19 cellular contexts compared by ENCODE assay signal in the genomic region with DNA sequence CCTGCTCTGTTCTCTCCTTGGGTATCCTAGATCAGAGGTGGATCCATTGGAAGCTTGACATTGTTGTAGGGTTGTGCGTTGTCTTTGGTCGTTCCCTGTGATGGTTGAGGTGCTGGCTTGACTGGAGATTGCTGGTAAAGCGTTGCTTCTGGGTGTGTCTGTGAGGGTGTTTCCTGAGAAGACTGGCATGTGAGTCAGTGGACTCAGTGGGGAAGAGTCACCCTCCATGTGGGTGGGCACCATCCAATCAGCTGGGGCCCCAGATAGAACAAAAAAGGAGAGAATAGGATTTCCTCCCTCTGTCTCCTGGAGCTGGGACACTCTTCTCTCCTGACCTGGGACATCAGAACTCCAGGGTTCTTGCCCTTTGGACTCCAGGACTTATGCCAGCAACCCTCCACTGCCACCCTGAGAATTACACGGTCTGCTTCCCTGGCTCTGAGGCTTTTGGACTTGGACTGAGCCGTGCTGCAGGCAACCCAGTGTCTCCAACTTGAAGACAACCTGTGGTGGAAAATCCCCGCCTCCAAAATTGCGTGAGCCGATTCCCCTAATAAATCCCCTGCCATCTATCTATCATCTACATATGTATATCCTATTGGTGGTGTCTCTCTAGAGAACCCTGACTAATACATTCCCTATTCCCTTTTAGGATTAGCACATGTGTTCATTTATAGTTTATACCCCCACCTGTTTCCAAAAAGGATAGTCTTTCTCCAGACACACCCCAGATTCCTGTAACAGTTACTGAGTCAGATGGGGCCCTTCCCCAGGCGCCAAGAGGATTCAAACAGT. TPM values are rescaled to one million over a fixed set of nuclear protein-coding genes. Genes with fewer than 3 reads are reported as not detected.
DNase-seq lines count a peak whose midpoint lies in the region; TF ChIP-seq lines count a peak whose summit lies in the region.
"Had no signal": no experiment of that assay in that cellular context is flagged by ENCODE, and none has a peak within 500 bp of the region (broad histone marks: within the 10 kb centered on the region; RNA-seq: fewer than 3 reads in every experiment).

No MANE protein-coding gene starts in this region.

- H3K23ac ChIP-seq in neuronal stem cell (ENCODE audit: low read depth, low read length, poor library complexity) = no peak overlapping the region

- H2BK15ac ChIP-seq in neuronal stem cell (ENCODE audit: low read length) = no peak overlapping the region

- no peaks in the 10 kb centered on the region for H3K79me1 ChIP-seq in neuronal stem cell (ENCODE audit: low read depth, low read length)

- DNase-seq in stimulated activated CD4-positive, alpha-beta T cell treated with anti-CD3 and anti-CD28 coated beads, Interleukin-15, amount 100 ng/mL, for 24 hours = peak; percentile 4
- DNase-seq in stimulated activated CD4-positive, alpha-beta T cell treated with anti-CD3 and anti-CD28 coated beads, Interleukin-2, amount 100 ng/mL, for 48 hours = no peak
- peak; percentile 14 for DNase-seq in islet precursor cell
- DNase-seq in neuronal stem cell (ENCODE audit: low spot score) = no peak
- DNase-seq in transverse colon = peak; percentile 51
- no peak for DNase-seq in caudate nucleus (lab: John Stamatoyannopoulos, UW)
- no peak for DNase-seq in DMS53 treated with DMSO at 0.1 percent for 48 hours (lab: John Stamatoyannopoulos, UW; ENCODE audit: unreplicated experiment)
- DNase-seq in glomerular visceral epithelial cell (ENCODE audit: extremely low spot score) = no peak
- DNase-seq: CD4-positive, alpha-beta memory T cell; EL; NCI-H1105; NCI-H1694; NCI-H2081 treated with DMSO at 0.1 percent for 48 hours; NK-92 treated with Interleukin-12 subunit alpha and Interleukin-12 subunit beta, amount 100 ng/mL, for 24 hours; SIG-M5 had no signal

- H3K4me1 ChIP-seq in neuronal stem cell (ENCODE audit: control insufficient read depth in 2 of 2, insufficient read depth in 1 of 2, low read depth in 1 of 2, low read length in 2 of 2) = no peaks in the 10 kb centered on the region
- H3K4me1 ChIP-seq in transverse colon = peaks cover 0 to 3% (median 0%) of the 10 kb centered on the region in 4 donors

- H3K27me3 ChIP-seq in neuronal stem cell (ENCODE audit: control insufficient read depth in 3 of 3, insufficient read depth in 3 of 3, low read depth in 1 of 3, low read length in 3 of 3) (peaks cover 0 to 14% (median 2%) of the 10 kb centered on the region in 3 experiments), transverse colon (no peaks in the 10 kb centered on the region)

- no peak overlapping the region for H4K91ac ChIP-seq in neuronal stem cell (ENCODE audit: low read depth, low read length, poor library complexity)

- H2AFZ ChIP-seq in neuronal stem cell (ENCODE audit: low read length) = no peak overlapping the region
- H2AFZ ChIP-seq: GM23338 had no signal

- H3K36me3 ChIP-seq in neuronal stem cell (replicated peaks in 1 of 2; ENCODE audit: control insufficient read depth in 2 of 2, insufficient read depth in 2 of 2, low read length in 2 of 2) (no peaks in the 10 kb centered on the region), transverse colon (no peaks in the 10 kb centered on the region)

- TF ChIP-seq POLR2A in transverse colon (IDR thresholded peaks at IDR 0.05) = no peak

- H3K18ac ChIP-seq in neuronal stem cell (ENCODE audit: low read length) = peak overlapping the region; percentile 63

- H3K4me2 ChIP-seq in neuronal stem cell (ENCODE audit: insufficient read depth, low read length, poor library complexity, severe bottlenecking) = peak overlapping the region; percentile 3
- H3K4me2 ChIP-seq: GM23338 had no signal

- H3K27ac ChIP-seq in neuronal stem cell (replicated peaks; ENCODE audit: low read length) (no peak overlapping the region), transverse colon (no peak overlapping the region), caudate nucleus (ENCODE audit: low read depth, low read length) (no peak overlapping the region)
- H3K27ac ChIP-seq: RWPE1 had no signal

- H2BK120ac ChIP-seq in neuronal stem cell (ENCODE audit: low read depth, low read length) = no peak overlapping the region

- no peaks in the 10 kb centered on the region for H3K9me3 ChIP-seq in neuronal stem cell (replicated peaks in 1 of 2; ENCODE audit: control insufficient read depth in 2 of 2, insufficient read depth in 1 of 2, low read depth in 1 of 2, low read length in 2 of 2)
- no peaks in the 10 kb centered on the region for H3K9me3 ChIP-seq in transverse colon

- no peak overlapping the region for H3K9ac ChIP-seq in neuronal stem cell (ENCODE audit: low read depth, low read length, poor library complexity)

- H2AK5ac ChIP-seq in neuronal stem cell (ENCODE audit: low read depth, low read length) = no peak overlapping the region

- intact Hi-C loops in transverse colon (cut with DNase I; ENCODE audit: low total_unique reads) = no loop called here

- WGBS in neuronal stem cell (ENCODE audit: extremely low coverage in 2 of 2, insufficient read length in 2 of 2, insufficient replicate concordance in 1 of 2), 2 donors = no CpG with 5 or more reads among the region's 9 CpGs
- 50 to 90% methylated on average over 2 to 9 of the region's 9 CpGs for WGBS in transverse colon (ENCODE audit: low coverage in 1 of 2), 2 donors

- H3K4me3 ChIP-seq in neuronal stem cell (ENCODE audit: low read length in 2 of 2) (no peak overlapping the region), transverse colon (no peak overlapping the region)
- H3K4me3 ChIP-seq: GM23338 had no signal

- no peak overlapping the region for H4K8ac ChIP-seq in neuronal stem cell (ENCODE audit: low read depth, low read length)

- TF ChIP-seq EP300 in transverse colon (IDR thresholded peaks at IDR 0.05; ENCODE audit: low read depth) = no peak

- no peak overlapping the region for H3K4ac ChIP-seq in neuronal stem cell (ENCODE audit: low read length)

- in situ Hi-C loops in transverse colon (cut with MboI; ENCODE audit: low pct_ligation_motif_present in 1 of 4, low pct_unique_long_range_greater_than_20kb in 1 of 4, low sequenced_read_pairs in 3 of 4) = loop anchor here in 3 of 4 donors (10.0 to 25.0 kb wide), 3 partner anchors 115 to 140 kb away; no protein-coding TSS in a partner anchor

- no peak for TF ChIP-seq CTCF in transverse colon (IDR thresholded peaks at IDR 0.05)

- no peak overlapping the region for H2BK12ac ChIP-seq in neuronal stem cell (ENCODE audit: low read length)

- H2BK5ac ChIP-seq in neuronal stem cell (ENCODE audit: low read length) = no peak overlapping the region

- H3K14ac ChIP-seq in neuronal stem cell (ENCODE audit: low read length) = no peak overlapping the region

RNA-seq across cellular contexts. Expression of a gene that starts 14.9 kb away (rescaled TPM):
- 1.6 TPM for polyA plus RNA-seq in neuronal stem cell (2013, experiment 1 of 2)
- polyA plus RNA-seq in neuronal stem cell (2013, experiment 2 of 2) = 1.5 TPM
- 100 to 1,000 TPM in 1 of 4 donors, 10 to 100 TPM in 3; 14.1 to 196 (median 32.3) TPM for total RNA-seq in transverse colon
- total RNA-seq: NCI-H460, OCI-LY7 had no signal
- polyA plus RNA-seq: CD4-positive, alpha-beta memory T cell had no signal

Comparison
In these comparisons a context has a peak if more than half of its experiments do, and no peak if none do; other contexts are left out.
1. DNase-seq: peak in stimulated activated CD4-positive, alpha-beta T cell treated with anti-CD3 and anti-CD28 coated beads, Interleukin-15, amount 100 ng/mL, for 24 hours (single experiment), islet precursor cell (single experiment) and transverse colon (single experiment); none in stimulated activated CD4-positive, alpha-beta T cell treated with anti-CD3 and anti-CD28 coated beads, Interleukin-2, amount 100 ng/mL, for 48 hours (0 of 2), neuronal stem cell (single experiment), caudate nucleus (0 of 61), DMS53 treated with DMSO at 0.1 percent for 48 hours (single experiment) and glomerular visceral epithelial cell (single experiment).